In the genomic region with DNA sequence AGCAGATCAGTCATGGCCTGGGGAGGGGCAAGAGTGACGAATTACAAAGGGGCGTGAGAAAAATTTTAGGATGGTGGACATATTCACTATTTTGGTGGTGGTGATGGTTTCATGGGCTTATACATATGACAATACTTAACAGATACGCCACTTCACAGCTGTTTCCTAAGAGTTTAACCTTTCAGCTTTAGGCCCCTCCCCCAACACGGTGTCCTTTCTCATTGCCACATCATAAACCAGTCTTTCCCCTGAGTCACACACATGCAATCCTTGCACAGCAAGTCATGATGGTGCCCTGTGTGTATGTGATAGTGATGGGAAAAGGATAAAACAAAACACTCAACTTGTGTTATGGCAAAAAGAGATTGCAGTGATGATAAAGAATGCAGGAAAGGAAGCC, we compare ENCODE assay signal across 1 cellular context.
TF ChIP-seq lines count a peak whose summit lies in the region.

No MANE protein-coding gene starts in this region.

TF ChIP-seq in K562, 482 proteins besides CTCF, POLR2A, EP300 and RAD21 (continued from another document and continues in another):
- TF ChIP-seq, protein P1, sequence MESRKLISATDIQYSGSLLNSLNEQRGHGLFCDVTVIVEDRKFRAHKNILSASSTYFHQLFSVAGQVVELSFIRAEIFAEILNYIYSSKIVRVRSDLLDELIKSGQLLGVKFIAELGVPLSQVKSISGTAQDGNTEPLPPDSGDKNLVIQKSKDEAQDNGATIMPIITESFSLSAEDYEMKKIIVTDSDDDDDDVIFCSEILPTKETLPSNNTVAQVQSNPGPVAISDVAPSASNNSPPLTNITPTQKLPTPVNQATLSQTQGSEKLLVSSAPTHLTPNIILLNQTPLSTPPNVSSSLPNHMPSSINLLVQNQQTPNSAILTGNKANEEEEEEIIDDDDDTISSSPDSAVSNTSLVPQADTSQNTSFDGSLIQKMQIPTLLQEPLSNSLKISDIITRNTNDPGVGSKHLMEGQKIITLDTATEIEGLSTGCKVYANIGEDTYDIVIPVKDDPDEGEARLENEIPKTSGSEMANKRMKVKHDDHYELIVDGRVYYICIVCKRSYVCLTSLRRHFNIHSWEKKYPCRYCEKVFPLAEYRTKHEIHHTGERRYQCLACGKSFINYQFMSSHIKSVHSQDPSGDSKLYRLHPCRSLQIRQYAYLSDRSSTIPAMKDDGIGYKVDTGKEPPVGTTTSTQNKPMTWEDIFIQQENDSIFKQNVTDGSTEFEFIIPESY (CRISPR knock-in tag; IDR thresholded peaks at IDR 0.05), result no peak
- TF ChIP-seq, protein P2, sequence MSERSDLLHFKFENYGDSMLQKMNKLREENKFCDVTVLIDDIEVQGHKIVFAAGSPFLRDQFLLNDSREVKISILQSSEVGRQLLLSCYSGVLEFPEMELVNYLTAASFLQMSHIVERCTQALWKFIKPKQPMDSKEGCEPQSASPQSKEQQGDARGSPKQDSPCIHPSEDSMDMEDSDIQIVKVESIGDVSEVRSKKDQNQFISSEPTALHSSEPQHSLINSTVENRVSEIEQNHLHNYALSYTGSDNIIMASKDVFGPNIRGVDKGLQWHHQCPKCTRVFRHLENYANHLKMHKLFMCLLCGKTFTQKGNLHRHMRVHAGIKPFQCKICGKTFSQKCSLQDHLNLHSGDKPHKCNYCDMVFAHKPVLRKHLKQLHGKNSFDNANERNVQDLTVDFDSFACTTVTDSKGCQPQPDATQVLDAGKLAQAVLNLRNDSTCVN (CRISPR knock-in tag; IDR thresholded peaks at IDR 0.05), result no peak
- TF ChIP-seq, protein P3, sequence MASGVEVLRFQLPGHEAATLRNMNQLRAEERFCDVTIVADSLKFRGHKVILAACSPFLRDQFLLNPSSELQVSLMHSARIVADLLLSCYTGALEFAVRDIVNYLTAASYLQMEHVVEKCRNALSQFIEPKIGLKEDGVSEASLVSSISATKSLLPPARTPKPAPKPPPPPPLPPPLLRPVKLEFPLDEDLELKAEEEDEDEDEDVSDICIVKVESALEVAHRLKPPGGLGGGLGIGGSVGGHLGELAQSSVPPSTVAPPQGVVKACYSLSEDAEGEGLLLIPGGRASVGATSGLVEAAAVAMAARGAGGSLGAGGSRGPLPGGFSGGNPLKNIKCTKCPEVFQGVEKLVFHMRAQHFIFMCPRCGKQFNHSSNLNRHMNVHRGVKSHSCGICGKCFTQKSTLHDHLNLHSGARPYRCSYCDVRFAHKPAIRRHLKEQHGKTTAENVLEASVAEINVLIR (CRISPR knock-in tag; IDR thresholded peaks at IDR 0.05), result no peak
- TF ChIP-seq TGIF2 (CRISPR knock-in tag; IDR thresholded peaks at IDR 0.05), result no peak
- TF ChIP-seq ZNF282 (CRISPR knock-in tag; IDR thresholded peaks at IDR 0.05), result no peak
- no peak for TF ChIP-seq YY1 (IDR thresholded peaks at IDR 0.05; ENCODE audit: borderline replicate concordance in 1 of 3, control insufficient read depth in 1 of 3, extremely low read depth in 1 of 3, insufficient read depth in 3 of 3, insufficient read length in 1 of 3, insufficient replicate concordance in 2 of 3, low read depth in 1 of 3, low read length in 2 of 3)
- no peak for TF ChIP-seq KAT2B (IDR thresholded peaks at IDR 0.05; ENCODE audit: low read depth, low read length)
- TF ChIP-seq THRAP3 (IDR thresholded peaks at IDR 0.05; ENCODE audit: borderline replicate concordance), result no peak
- no peak for TF ChIP-seq MBD2 (IDR thresholded peaks at IDR 0.05; ENCODE audit: borderline replicate concordance, low read depth)
- TF ChIP-seq, protein P4, sequence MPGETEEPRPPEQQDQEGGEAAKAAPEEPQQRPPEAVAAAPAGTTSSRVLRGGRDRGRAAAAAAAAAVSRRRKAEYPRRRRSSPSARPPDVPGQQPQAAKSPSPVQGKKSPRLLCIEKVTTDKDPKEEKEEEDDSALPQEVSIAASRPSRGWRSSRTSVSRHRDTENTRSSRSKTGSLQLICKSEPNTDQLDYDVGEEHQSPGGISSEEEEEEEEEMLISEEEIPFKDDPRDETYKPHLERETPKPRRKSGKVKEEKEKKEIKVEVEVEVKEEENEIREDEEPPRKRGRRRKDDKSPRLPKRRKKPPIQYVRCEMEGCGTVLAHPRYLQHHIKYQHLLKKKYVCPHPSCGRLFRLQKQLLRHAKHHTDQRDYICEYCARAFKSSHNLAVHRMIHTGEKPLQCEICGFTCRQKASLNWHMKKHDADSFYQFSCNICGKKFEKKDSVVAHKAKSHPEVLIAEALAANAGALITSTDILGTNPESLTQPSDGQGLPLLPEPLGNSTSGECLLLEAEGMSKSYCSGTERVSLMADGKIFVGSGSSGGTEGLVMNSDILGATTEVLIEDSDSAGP (CRISPR knock-in tag; IDR thresholded peaks at IDR 0.05), result no peak
- TF ChIP-seq ZNF830 (CRISPR knock-in tag; IDR thresholded peaks at IDR 0.05), result no peak
- TF ChIP-seq LEF1 (IDR thresholded peaks at IDR 0.05), result peak; percentile 92
- TF ChIP-seq ESRRB (CRISPR knock-in tag; IDR thresholded peaks at IDR 0.05; ENCODE audit: borderline replicate concordance), result no peak
- no peak for TF ChIP-seq BCL6 (CRISPR knock-in tag; IDR thresholded peaks at IDR 0.05)
- no peak for TF ChIP-seq PYGO2 (tag; IDR thresholded peaks at IDR 0.05)
- peak; percentile 72; the same call in 1 of the 2 replicates for TF ChIP-seq SMARCE1 (IDR thresholded peaks at IDR 0.05)
- TF ChIP-seq EHMT2 (IDR thresholded peaks at IDR 0.05), result peak; percentile 68
- peak; percentile 43; the same call in 1 of the 2 replicates for TF ChIP-seq GATA2 (CRISPR knock-in tag; IDR thresholded peaks at IDR 0.05)
- no peak for TF ChIP-seq MYNN (IDR thresholded peaks at IDR 0.05)
- TF ChIP-seq MYNN (CRISPR knock-in tag; IDR thresholded peaks at IDR 0.05), result no peak
- TF ChIP-seq MECOM (CRISPR knock-in tag; IDR thresholded peaks at IDR 0.05), result no peak
- no peak for TF ChIP-seq DMBX1 (CRISPR knock-in tag; IDR thresholded peaks at IDR 0.05; ENCODE audit: borderline replicate concordance)
- TF ChIP-seq, protein P5, sequence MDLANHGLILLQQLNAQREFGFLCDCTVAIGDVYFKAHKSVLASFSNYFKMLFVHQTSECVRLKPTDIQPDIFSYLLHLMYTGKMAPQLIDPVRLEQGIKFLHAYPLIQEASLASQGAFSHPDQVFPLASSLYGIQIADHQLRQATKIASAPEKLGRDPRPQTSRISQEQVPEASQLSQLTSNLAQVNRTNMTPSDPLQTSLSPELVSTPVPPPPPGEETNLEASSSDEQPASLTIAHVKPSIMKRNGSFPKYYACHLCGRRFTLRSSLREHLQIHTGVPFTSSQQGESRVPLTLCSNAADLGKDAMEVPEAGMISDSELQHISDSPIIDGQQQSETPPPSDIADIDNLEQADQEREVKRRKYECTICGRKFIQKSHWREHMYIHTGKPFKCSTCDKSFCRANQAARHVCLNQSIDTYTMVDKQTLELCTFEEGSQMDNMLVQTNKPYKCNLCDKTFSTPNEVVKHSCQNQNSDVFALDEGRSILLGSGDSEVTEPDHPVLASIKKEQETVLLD (IDR thresholded peaks at IDR 0.05), result no peak
- TF ChIP-seq, protein P6, sequence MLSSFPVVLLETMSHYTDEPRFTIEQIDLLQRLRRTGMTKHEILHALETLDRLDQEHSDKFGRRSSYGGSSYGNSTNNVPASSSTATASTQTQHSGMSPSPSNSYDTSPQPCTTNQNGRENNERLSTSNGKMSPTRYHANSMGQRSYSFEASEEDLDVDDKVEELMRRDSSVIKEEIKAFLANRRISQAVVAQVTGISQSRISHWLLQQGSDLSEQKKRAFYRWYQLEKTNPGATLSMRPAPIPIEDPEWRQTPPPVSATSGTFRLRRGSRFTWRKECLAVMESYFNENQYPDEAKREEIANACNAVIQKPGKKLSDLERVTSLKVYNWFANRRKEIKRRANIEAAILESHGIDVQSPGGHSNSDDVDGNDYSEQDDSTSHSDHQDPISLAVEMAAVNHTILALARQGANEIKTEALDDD (IDR thresholded peaks at IDR 0.05), result peak; percentile 76
- TF ChIP-seq BRD4 (IDR thresholded peaks at IDR 0.05), result no peak
- TF ChIP-seq TAL1 (IDR thresholded peaks at IDR 0.05), result peak; percentile 79
- TF ChIP-seq, protein P7, sequence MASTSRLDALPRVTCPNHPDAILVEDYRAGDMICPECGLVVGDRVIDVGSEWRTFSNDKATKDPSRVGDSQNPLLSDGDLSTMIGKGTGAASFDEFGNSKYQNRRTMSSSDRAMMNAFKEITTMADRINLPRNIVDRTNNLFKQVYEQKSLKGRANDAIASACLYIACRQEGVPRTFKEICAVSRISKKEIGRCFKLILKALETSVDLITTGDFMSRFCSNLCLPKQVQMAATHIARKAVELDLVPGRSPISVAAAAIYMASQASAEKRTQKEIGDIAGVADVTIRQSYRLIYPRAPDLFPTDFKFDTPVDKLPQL (IDR thresholded peaks at IDR 0.05; ENCODE audit: extremely low read depth, insufficient read length), result no peak
- peak; percentile 87 for TF ChIP-seq ARID1B (IDR thresholded peaks at IDR 0.05)
- no peak for TF ChIP-seq KLF16 (IDR thresholded peaks at IDR 0.05)
- TF ChIP-seq CBFB (CRISPR knock-in tag; IDR thresholded peaks at IDR 0.05), result no peak
- peak; percentile 11 to 91; a peak in 2 of 4 replicates for TF ChIP-seq RCOR1 (IDR thresholded peaks at IDR 0.05; ENCODE audit: borderline replicate concordance in 1 of 2, low read depth in 2 of 2, low read length in 2 of 2)
- no peak for TF ChIP-seq ZNF184 (CRISPR knock-in tag; IDR thresholded peaks at IDR 0.05)
- TF ChIP-seq MYBL2 (IDR thresholded peaks at IDR 0.05; ENCODE audit: low read depth), result no peak
- TF ChIP-seq MYBL2 (CRISPR knock-in tag; IDR thresholded peaks at IDR 0.05; ENCODE audit: borderline replicate concordance), result no peak
- TF ChIP-seq, protein P8, sequence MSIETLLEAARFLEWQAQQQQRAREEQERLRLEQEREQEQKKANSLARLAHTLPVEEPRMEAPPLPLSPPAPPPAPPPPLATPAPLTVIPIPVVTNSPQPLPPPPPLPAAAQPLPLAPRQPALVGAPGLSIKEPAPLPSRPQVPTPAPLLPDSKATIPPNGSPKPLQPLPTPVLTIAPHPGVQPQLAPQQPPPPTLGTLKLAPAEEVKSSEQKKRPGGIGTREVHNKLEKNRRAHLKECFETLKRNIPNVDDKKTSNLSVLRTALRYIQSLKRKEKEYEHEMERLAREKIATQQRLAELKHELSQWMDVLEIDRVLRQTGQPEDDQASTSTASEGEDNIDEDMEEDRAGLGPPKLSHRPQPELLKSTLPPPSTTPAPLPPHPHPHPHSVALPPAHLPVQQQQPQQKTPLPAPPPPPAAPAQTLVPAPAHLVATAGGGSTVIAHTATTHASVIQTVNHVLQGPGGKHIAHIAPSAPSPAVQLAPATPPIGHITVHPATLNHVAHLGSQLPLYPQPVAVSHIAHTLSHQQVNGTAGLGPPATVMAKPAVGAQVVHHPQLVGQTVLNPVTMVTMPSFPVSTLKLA (conservative IDR thresholded peaks at IDR 0.05), result 0 out of 4 replicates have a peak, but pooled peaks of 1 of the 2 experiments have one; percentile 26
- peak; percentile 40 for TF ChIP-seq NEUROD1 (IDR thresholded peaks at IDR 0.05; ENCODE audit: borderline replicate concordance, low read depth, low read length, partially characterized antibody)
- no peak for TF ChIP-seq ZNF785 (CRISPR knock-in tag; IDR thresholded peaks at IDR 0.05)
- TF ChIP-seq, protein P9, sequence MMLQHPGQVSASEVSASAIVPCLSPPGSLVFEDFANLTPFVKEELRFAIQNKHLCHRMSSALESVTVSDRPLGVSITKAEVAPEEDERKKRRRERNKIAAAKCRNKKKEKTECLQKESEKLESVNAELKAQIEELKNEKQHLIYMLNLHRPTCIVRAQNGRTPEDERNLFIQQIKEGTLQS (IDR thresholded peaks at IDR 0.05), result peak; percentile 92
- TF ChIP-seq, protein P9 (CRISPR knock-in tag; conservative IDR thresholded peaks at IDR 0.05), result no peak
- TF ChIP-seq ZNF584 (CRISPR knock-in tag; IDR thresholded peaks at IDR 0.05; ENCODE audit: low read depth), result no peak
- TF ChIP-seq SRSF9 (IDR thresholded peaks at IDR 0.05; ENCODE audit: borderline replicate concordance, low read depth, low read length), result no peak
- TF ChIP-seq, protein P10, sequence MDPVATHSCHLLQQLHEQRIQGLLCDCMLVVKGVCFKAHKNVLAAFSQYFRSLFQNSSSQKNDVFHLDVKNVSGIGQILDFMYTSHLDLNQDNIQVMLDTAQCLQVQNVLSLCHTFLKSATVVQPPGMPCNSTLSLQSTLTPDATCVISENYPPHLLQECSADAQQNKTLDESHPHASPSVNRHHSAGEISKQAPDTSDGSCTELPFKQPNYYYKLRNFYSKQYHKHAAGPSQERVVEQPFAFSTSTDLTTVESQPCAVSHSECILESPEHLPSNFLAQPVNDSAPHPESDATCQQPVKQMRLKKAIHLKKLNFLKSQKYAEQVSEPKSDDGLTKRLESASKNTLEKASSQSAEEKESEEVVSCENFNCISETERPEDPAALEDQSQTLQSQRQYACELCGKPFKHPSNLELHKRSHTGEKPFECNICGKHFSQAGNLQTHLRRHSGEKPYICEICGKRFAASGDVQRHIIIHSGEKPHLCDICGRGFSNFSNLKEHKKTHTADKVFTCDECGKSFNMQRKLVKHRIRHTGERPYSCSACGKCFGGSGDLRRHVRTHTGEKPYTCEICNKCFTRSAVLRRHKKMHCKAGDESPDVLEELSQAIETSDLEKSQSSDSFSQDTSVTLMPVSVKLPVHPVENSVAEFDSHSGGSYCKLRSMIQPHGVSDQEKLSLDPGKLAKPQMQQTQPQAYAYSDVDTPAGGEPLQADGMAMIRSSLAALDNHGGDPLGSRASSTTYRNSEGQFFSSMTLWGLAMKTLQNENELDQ (CRISPR knock-in tag; IDR thresholded peaks at IDR 0.05; ENCODE audit: borderline replicate concordance), result no peak
- no peak for TF ChIP-seq ZBTB17 (CRISPR knock-in tag; IDR thresholded peaks at IDR 0.05)
- TF ChIP-seq MEIS2 (IDR thresholded peaks at IDR 0.05; ENCODE audit: partially characterized antibody), result peak; percentile 52
- peak; percentile 65 for TF ChIP-seq C11orf30 (IDR thresholded peaks at IDR 0.05; ENCODE audit: low read depth)
- no peak for TF ChIP-seq ZNF384 (IDR thresholded peaks at IDR 0.05; ENCODE audit: low read depth, low read length)
- peak; percentile 43 for TF ChIP-seq NCOR1 (IDR thresholded peaks at IDR 0.05)
- TF ChIP-seq STAT5A (IDR thresholded peaks at IDR 0.05; ENCODE audit: borderline replicate concordance, low read length), result no peak
- peak; percentile 39; the same call in 1 of the 2 replicates for TF ChIP-seq NCOA1 (IDR thresholded peaks at IDR 0.05; ENCODE audit: low read depth)
- 0 out of 2 replicates have a peak, but pooled peaks have one; percentile 20 for TF ChIP-seq EGR1 (conservative IDR thresholded peaks at IDR 0.05)
- TF ChIP-seq SRF (CRISPR knock-in tag; IDR thresholded peaks at IDR 0.05), result no peak
- TF ChIP-seq, protein P11, sequence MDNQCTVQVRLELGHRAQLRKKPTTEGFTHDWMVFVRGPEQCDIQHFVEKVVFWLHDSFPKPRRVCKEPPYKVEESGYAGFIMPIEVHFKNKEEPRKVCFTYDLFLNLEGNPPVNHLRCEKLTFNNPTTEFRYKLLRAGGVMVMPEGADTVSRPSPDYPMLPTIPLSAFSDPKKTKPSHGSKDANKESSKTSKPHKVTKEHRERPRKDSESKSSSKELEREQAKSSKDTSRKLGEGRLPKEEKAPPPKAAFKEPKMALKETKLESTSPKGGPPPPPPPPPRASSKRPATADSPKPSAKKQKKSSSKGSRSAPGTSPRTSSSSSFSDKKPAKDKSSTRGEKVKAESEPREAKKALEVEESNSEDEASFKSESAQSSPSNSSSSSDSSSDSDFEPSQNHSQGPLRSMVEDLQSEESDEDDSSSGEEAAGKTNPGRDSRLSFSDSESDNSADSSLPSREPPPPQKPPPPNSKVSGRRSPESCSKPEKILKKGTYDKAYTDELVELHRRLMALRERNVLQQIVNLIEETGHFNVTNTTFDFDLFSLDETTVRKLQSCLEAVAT (IDR thresholded peaks at IDR 0.05), result no peak
- TF ChIP-seq HDAC2 (IDR thresholded peaks at IDR 0.05), result peak; percentile 66; the same call in 1 of the 2 replicates
- peak; percentile 81 for TF ChIP-seq CBFA2T2 (conservative IDR thresholded peaks at IDR 0.05)
- no peak for TF ChIP-seq MXI1 (IDR thresholded peaks at IDR 0.05; ENCODE audit: low read depth, low read length)
